ENCODE assay signal across 18 cellular contexts in the genomic region with DNA sequence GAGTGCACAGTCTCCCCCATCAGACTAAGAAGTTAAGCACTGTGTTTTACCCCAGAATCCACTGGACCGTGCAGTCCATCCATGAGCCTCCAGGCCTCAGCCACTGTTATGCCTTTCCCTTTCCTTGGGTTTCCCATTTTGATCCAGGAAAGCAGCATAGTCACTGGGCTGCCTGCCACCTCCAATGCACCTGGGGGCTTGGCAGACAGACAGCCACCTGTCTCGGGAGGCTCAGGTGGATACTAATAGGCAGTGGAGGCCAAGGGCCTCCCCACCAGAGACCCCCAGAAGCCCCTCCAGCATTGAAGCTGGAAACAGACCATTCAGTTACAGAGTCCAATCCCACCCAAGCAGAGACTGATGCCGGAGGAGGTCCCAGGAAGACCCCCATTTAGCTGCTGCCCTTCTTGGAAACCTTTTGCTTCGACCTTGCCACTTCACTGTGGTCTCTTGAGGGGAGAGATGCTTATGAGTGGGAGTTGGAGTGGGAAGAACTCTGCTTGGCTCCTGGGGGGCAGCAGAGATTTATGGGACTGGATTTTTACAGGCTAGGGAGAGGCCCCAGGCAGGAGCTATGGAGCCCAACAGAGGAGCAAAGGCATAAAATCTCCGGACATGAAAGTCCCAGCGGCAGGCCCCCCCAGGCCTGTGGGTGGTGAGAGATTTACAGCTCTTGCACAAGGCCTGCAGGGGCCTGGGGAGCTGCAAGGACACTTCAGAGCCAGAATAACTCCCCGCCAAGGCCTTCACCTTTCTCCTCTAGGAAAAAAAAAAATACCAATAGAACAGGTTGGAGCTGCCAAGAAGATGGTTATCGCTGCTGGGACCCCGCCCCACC. TPM values are rescaled to one million over a fixed set of nuclear protein-coding genes. Genes with fewer than 3 reads are reported as not detected.
DNase-seq lines count a peak whose midpoint lies in the region; ATAC-seq and TF ChIP-seq lines count a peak whose summit lies in the region.
"Had no signal": no experiment of that assay in that cellular context is flagged by ENCODE, and none has a peak within 500 bp of the region (broad histone marks: within the 10 kb centered on the region; RNA-seq: fewer than 3 reads in every experiment).

No MANE protein-coding gene starts in this region.

- H3K9ac ChIP-seq in mesenchymal stem cell (ENCODE audit: low read length) = no peak overlapping the region
- H3K9ac ChIP-seq: KMS-11 had no signal

- peak overlapping the region in 1 of 2 experiments; percentile 38 for H2BK12ac ChIP-seq in mesenchymal stem cell (ENCODE audit: low read length in 2 of 2)

- H2BK15ac ChIP-seq in mesenchymal stem cell (ENCODE audit: low read depth, poor library complexity, severe bottlenecking) = no peak overlapping the region

- no peaks in the 10 kb centered on the region for H3K79me2 ChIP-seq in PC-9 (ENCODE audit: low read depth)

- TF ChIP-seq CTCF in PC-9 (conservative IDR thresholded peaks at IDR 0.05) = no peak

- no peak overlapping the region for H3K23ac ChIP-seq in mesenchymal stem cell (ENCODE audit: low read length in 2 of 2)

- no peak overlapping the region for H2AK5ac ChIP-seq in mesenchymal stem cell (ENCODE audit: low read length, severe bottlenecking)

- no peaks in the 10 kb centered on the region for H4K20me1 ChIP-seq in PC-9 (ENCODE audit: insufficient read depth)

- no TSS peak for BruUV-seq in PC-9 (replicated peaks; lab: Mats Ljungman, UMichigan)

- no peak overlapping the region for H2BK5ac ChIP-seq in mesenchymal stem cell (ENCODE audit: low read depth, low read length, poor library complexity, severe bottlenecking)

- H3K27me3 ChIP-seq in PC-9 (ENCODE audit: insufficient read depth, low read depth) (no peaks in the 10 kb centered on the region), mesenchymal stem cell (ENCODE audit: control insufficient read depth in 1 of 2, insufficient read depth in 1 of 2, low read length in 2 of 2) (peaks cover 0 to 58% of the 10 kb centered on the region in 2 experiments)

- 44% methylated on average over 7 of the region's 9 CpGs for WGBS in mesenchymal stem cell

- H3K9me3 ChIP-seq in PC-9 (ENCODE audit: insufficient read depth, low read depth) (no peaks in the 10 kb centered on the region), mesenchymal stem cell (ENCODE audit: control insufficient read depth, low read length) (no peaks in the 10 kb centered on the region)
- H3K9me3 ChIP-seq: stomach had no signal

- H2BK120ac ChIP-seq in mesenchymal stem cell (ENCODE audit: low read depth, low read length) = peak overlapping the region; percentile 27

- H3K4me3 ChIP-seq in PC-9 (peak overlapping the region; percentile 50; the same call in 1 of the 2 replicates), mesenchymal stem cell (ENCODE audit: insufficient read depth in 1 of 2, low read depth in 1 of 2, low read length in 2 of 2) (no peak overlapping the region), skeletal muscle cell (ENCODE audit: low read depth, low read length) (no peak overlapping the region)
- H3K4me3 ChIP-seq: stomach had no signal

- H3K4me1 ChIP-seq in PC-9 (replicated peaks; ENCODE audit: insufficient read depth) = peaks cover 87% of the 10 kb centered on the region
- no peaks in the 10 kb centered on the region for H3K4me1 ChIP-seq in mesenchymal stem cell (ENCODE audit: control insufficient read depth, insufficient read depth, low read depth, low read length)

- H4K91ac ChIP-seq in mesenchymal stem cell (ENCODE audit: low read length) = no peak overlapping the region

- no peaks in the 10 kb centered on the region for H3K79me1 ChIP-seq in mesenchymal stem cell (replicated peaks; ENCODE audit: low read length, poor library complexity, severe bottlenecking)

- no peak overlapping the region for H3K4ac ChIP-seq in mesenchymal stem cell (ENCODE audit: low read depth in 1 of 2, low read length in 2 of 2)

- peak overlapping the region; percentile 64 for H4K8ac ChIP-seq in mesenchymal stem cell (ENCODE audit: low read length)

- H3K36me3 ChIP-seq in PC-9 (ENCODE audit: low read depth) (no peaks in the 10 kb centered on the region), mesenchymal stem cell (ENCODE audit: control insufficient read depth in 1 of 2, insufficient read depth in 2 of 2, low read depth in 1 of 2, low read length in 2 of 2) (no peaks in the 10 kb centered on the region)
- H3K36me3 ChIP-seq: stomach had no signal

- ATAC-seq in HG03095 (IDR thresholded peaks at IDR 0.05; ENCODE audit: unreplicated experiment) = no peak
- no peak for ATAC-seq in HG03432 (IDR thresholded peaks at IDR 0.05; ENCODE audit: unreplicated experiment)
- ATAC-seq: activated naive CD8-positive, alpha-beta T cell treated with anti-CD3 and anti-CD28 coated beads, Interleukin-2, amount 50 U/mL, for 24 hours; esophagus mucosa; Right ventricle myocardium inferior had no signal

- H3K9me2 ChIP-seq in PC-9 (ENCODE audit: insufficient read depth) = no peaks in the 10 kb centered on the region

- POLR2A ChIA-PET in PC-9 (lab: Charles Lee; ENCODE audit: unreplicated experiment) = interaction anchor here (0.5 to 0.8 kb wide), 7 partner anchors 20 to 116 kb away, joined by 3 to 6 read pairs (median 4); partner anchors contain the start of genes LRRC46 and MRPL10

- H3K4me2 ChIP-seq in PC-9 = peak overlapping the region; percentile 89
- H3K4me2 ChIP-seq in mesenchymal stem cell (ENCODE audit: low read length, poor library complexity, severe bottlenecking) = no peak overlapping the region
- H3K4me2 ChIP-seq: KMS-11 had no signal

- H2AFZ ChIP-seq in PC-9 = no peak overlapping the region
- H2AFZ ChIP-seq in mesenchymal stem cell (ENCODE audit: low read depth, low read length) = no peak overlapping the region

- intact Hi-C loops in PC-9 (cut with micrococcal nuclease; ENCODE audit: unreplicated experiment) = loop anchor here (1.0 to 2.0 kb wide), 2 partner anchors 41 to 73 kb away; no protein-coding TSS in a partner anchor

- H3K14ac ChIP-seq in mesenchymal stem cell (ENCODE audit: low read length in 2 of 2) = no peak overlapping the region

- H3F3A ChIP-seq in PC-9 (ENCODE audit: insufficient read depth, low read depth) = peaks cover 66% of the 10 kb centered on the region

- H3K27ac ChIP-seq in PC-9 = peak overlapping the region; percentile 91
- H3K27ac ChIP-seq in mesenchymal stem cell (ENCODE audit: low read length, poor library complexity, severe bottlenecking) = no peak overlapping the region
- H3K27ac ChIP-seq: KMS-11 had no signal

- CTCF ChIA-PET in PC-9 (lab: Charles Lee) = interaction anchor here (1.1 to 1.4 kb wide), 3 partner anchors 21 to 43 kb away, joined by 3 to 10 read pairs (median 4); partner anchors contain the start of gene SCRN2

- DNase-seq in EH (ENCODE audit: low read depth) (peak; percentile 36), PC-9 (peak in 1 of 2 experiments; percentile 95), mesenchymal stem cell (no peak), skeletal muscle cell (ENCODE audit: low read depth) (peak; percentile 37), Kasumi-1 (lab: John Stamatoyannopoulos, UW) (no peak)
- DNase-seq in activated effector memory CD4-positive, alpha-beta T cell treated with anti-CD3 and anti-CD28 coated beads, Interleukin-2, amount 50 U/mL, for 16 hours = no peak
- DNase-seq: activated CD8-positive, alpha-beta memory T cell treated with anti-CD3 and anti-CD28 coated beads for 24 hours; activated naive CD8-positive, alpha-beta T cell treated with anti-CD3 and anti-CD28 coated beads, Interleukin-2, amount 50 U/mL, for 24 hours; Calu3; NCI-H1092 treated with DMSO at 0.1 percent for 48 hours; stimulated activated CD4-positive, alpha-beta T cell treated with anti-CD3 and anti-CD28 coated beads, Interleukin-2, amount 100 ng/mL, for 24 hours; stomach; T-helper 2 cell had no signal

- H3K18ac ChIP-seq in mesenchymal stem cell (ENCODE audit: low read depth in 1 of 2, low read length in 2 of 2) = no peak overlapping the region

RNA-seq across cellular contexts. Expression of gene SP2, which starts 12.2 kb away (rescaled TPM):
- total RNA-seq in PC-9 (2021) = 13.5 and 18.0 TPM in 2 replicates
- 25.4 TPM for polyA plus RNA-seq in mesenchymal stem cell (2013, experiment 1 of 2)
- 26.2 TPM for polyA plus RNA-seq in mesenchymal stem cell (2013, experiment 2 of 2)

RNA-seq across cellular contexts. Expression of gene SP6, which starts 32.8 kb away (rescaled TPM):
- 13.3 and 14.9 TPM in 2 replicates for total RNA-seq in PC-9 (2021)
- polyA plus RNA-seq in mesenchymal stem cell (2013, experiment 1 of 2) = 0.01 TPM
- 0.03 TPM for polyA plus RNA-seq in mesenchymal stem cell (2013, experiment 2 of 2)

RNA-seq across cellular contexts. Expression of gene SCRN2, which starts 42.7 kb away (rescaled TPM):
- 31.7 and 43.9 TPM in 2 replicates for total RNA-seq in PC-9 (2021)
- polyA plus RNA-seq in mesenchymal stem cell (2013, experiment 1 of 2) = 20.3 TPM
- 18.3 TPM for polyA plus RNA-seq in mesenchymal stem cell (2013, experiment 2 of 2)

RNA-seq across cellular contexts. Expression of gene LRRC46, which starts 52.3 kb away (rescaled TPM):
- 1.5 and 1.9 TPM in 2 replicates for total RNA-seq in PC-9 (2021)
- polyA plus RNA-seq in mesenchymal stem cell (2013, experiment 1 of 2) = 0.30 TPM
- polyA plus RNA-seq in mesenchymal stem cell (2013, experiment 2 of 2) = 0.36 TPM
- total RNA-seq: stomach had no signal

RNA-seq across cellular contexts. Expression of gene MRPL10, which starts 52.5 kb away (rescaled TPM):
- 50.1 and 63.8 TPM in 2 replicates for total RNA-seq in PC-9 (2021)
- 46.1 TPM for polyA plus RNA-seq in mesenchymal stem cell (2013, experiment 1 of 2)
- polyA plus RNA-seq in mesenchymal stem cell (2013, experiment 2 of 2) = 47.7 TPM

Comparison
In these comparisons a context has a peak if more than half of its experiments do, and no peak if none do; other contexts are left out.
1. DNase-seq: peak in EH (single experiment) and skeletal muscle cell (single experiment); none in mesenchymal stem cell (single experiment), Kasumi-1 (0 of 2) and activated effector memory CD4-positive, alpha-beta T cell treated with anti-CD3 and anti-CD28 coated beads, Interleukin-2, amount 50 U/mL, for 16 hours (single experiment).